In the genomic region with DNA sequence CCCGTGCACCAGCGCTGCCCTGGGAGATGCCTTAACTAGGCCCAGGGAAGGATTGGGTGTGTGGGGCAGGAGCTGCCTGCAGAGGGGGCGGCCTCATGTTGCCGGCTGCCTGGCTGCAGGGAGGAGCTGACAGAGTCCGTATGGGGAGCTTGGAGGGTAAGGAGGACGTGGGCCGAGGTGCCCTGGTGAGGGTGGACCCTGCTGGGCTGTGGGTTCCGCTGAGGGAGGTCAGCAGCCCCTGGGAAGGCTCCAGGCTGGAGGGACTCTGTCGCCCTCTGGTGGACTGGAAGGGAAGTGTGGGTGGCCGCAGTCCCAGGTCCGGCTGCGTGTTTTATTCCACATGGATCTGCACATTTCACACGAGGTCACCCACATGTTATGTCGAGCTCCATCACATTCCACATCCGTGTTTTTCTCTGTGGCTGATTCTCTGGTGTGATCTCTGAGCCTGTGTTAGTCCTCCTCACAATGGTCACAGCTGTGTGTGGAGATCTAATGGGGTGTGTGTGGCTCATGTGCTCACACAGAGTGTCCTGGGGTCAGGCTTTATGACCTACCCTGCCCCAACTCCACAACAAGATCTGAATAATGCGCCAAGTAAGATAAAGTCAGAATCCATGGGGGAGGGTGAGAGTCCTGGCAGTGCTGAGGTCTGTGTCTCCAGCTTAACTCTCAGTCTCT, we compare ENCODE assay signal across 8 cellular contexts. TPM values are rescaled to one million over a fixed set of nuclear protein-coding genes. Genes with fewer than 3 reads are reported as not detected.
DNase-seq lines count a peak whose midpoint lies in the region; ATAC-seq and TF ChIP-seq lines count a peak whose summit lies in the region.
"Had no signal": no experiment of that assay in that cellular context is flagged by ENCODE, and none has a peak within 500 bp of the region (broad histone marks: within the 10 kb centered on the region; RNA-seq: fewer than 3 reads in every experiment).

No MANE protein-coding gene starts in this region.

- TF ChIP-seq CTCF in LNCaP clone FGC (IDR thresholded peaks at IDR 0.05; ENCODE audit: control insufficient read depth, extremely low read depth, insufficient read depth), result peak; percentile 76
- peak; percentile 94 for TF ChIP-seq CTCF in fibroblast of the aortic adventitia (IDR thresholded peaks at IDR 0.05; ENCODE audit: insufficient read depth, low read length)

- ATAC-seq in GM19035 (IDR thresholded peaks at IDR 0.05; ENCODE audit: unreplicated experiment), result no peak

- H3K4me3 ChIP-seq in LNCaP clone FGC (ENCODE audit: low read depth, low read length), result no peak overlapping the region
- no peak overlapping the region for H3K4me3 ChIP-seq in fibroblast of the aortic adventitia (ENCODE audit: low read depth, low read length)

- DNase-seq in GM03348 (ENCODE audit: low spot score) (peak; percentile 72), LNCaP clone FGC (ENCODE audit: low read depth) (no peak), fibroblast of the aortic adventitia (ENCODE audit: low read depth) (peak; percentile 7), posterior cingulate gyrus (peak in 6 of 10 donors; percentile 14 to 86 (median 58)), NCI-H446 treated with DMSO at 0.1 percent for 48 hours (lab: John Stamatoyannopoulos, UW) (no peak)
- peak; percentile 77 for DNase-seq in activated CD8-positive, alpha-beta memory T cell treated with anti-CD3 and anti-CD28 coated beads for 24 hours

- intact Hi-C loops in posterior cingulate gyrus (cut with DNase I), result loop anchor here (2.0 kb wide), 1 partner anchor 34 kb away; no protein-coding TSS in a partner anchor

RNA-seq across cellular contexts. Expression of a gene that starts 1.8 kb away (rescaled TPM):
- total RNA-seq in fibroblast of the aortic adventitia (ENCODE audit: low replicate concordance), result not detected in 2 replicates
- total RNA-seq: activated CD8-positive, alpha-beta memory T cell treated with anti-CD3 and anti-CD28 coated beads for 36 hours had no signal

Comparison
In these comparisons a context has a peak if more than half of its experiments do, and no peak if none do; other contexts are left out.
1. DNase-seq: peak in GM03348 (single experiment), activated CD8-positive, alpha-beta memory T cell treated with anti-CD3 and anti-CD28 coated beads for 24 hours (single experiment), fibroblast of the aortic adventitia (single experiment) and posterior cingulate gyrus (6 of 10); none in LNCaP clone FGC (single experiment) and NCI-H446 treated with DMSO at 0.1 percent for 48 hours (single experiment).